26 cellular contexts compared by ENCODE assay signal in the genomic region with DNA sequence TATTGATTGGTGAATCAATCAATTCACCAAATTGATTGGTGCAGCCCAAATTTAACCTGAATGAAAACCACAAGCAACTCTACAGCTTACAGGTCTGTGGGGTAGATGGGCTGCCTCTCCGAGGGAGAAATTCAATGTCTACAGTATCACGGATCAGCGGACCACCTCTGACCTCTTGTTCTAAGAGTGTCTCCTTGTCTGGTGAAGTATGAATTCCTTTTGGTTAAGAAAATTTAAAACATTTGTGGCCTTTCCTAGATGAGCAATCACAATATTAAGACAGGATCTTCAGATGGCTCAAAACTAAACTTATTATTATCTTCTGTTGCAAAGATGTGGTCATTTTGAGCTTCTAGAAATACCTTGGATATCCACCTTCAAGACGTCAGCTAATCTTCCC.
"Had no signal": no experiment of that assay in that cellular context is flagged by ENCODE, and none has a peak within 500 bp of the region (broad histone marks: within the 10 kb centered on the region; RNA-seq: fewer than 3 reads in every experiment).

No MANE protein-coding gene starts in this region.

- H3K4me3 ChIP-seq: colonic mucosa, esophagus squamous epithelium had no signal

- DNase-seq: activated B cell treated with CpG ODN at 0.5 μM for 24 hours; activated CD4-positive, alpha-beta T cell treated with anti-CD3 and anti-CD28 coated beads for 48 hours; activated CD4-positive, alpha-beta T cell treated with anti-CD3 and anti-CD28 coated beads, Interleukin-2, amount 50 U/mL, for 1 hour; activated CD4-positive, alpha-beta T cell treated with anti-CD3 and anti-CD28 coated beads, Interleukin-2, amount 50 U/mL, for 48 hours; activated CD8-positive, alpha-beta memory T cell treated with anti-CD3 and anti-CD28 coated beads for 24 hours; activated CD8-positive, alpha-beta T cell treated with anti-CD3 and anti-CD28 coated beads for 36 hours; activated effector memory CD4-positive, alpha-beta T cell treated with Interleukin-2 at 50 U/mL for 16 hours; activated gamma-delta T cell treated with Interleukin-2 at 50 U/mL for 16 hours; activated naive CD4-positive, alpha-beta T cell treated with anti-CD3 and anti-CD28 coated beads, Interleukin-2, amount 50 U/mL, for 16 hours; activated naive CD4-positive, alpha-beta T cell treated with Interleukin-2 at 50 U/mL for 16 hours; activated T-cell treated with anti-CD3 and anti-CD28 coated beads, Interleukin-2, amount 50 U/mL, for 4 hours; amniotic stem cell; anterior cingulate cortex; caudate nucleus; colonic mucosa; effector CD8-positive, alpha-beta T cell; esophagus squamous epithelium; foreskin fibroblast; glutamatergic neuron; T-helper 1 cell; T-helper 17 cell; T1000; WERI-Rb-1 had no signal

- H3K27me3 ChIP-seq: colonic mucosa, esophagus squamous epithelium had no signal

- H3K4me1 ChIP-seq: colonic mucosa, esophagus squamous epithelium had no signal

- H3K36me3 ChIP-seq: colonic mucosa, esophagus squamous epithelium, WERI-Rb-1 had no signal

- H3K9me3 ChIP-seq: colonic mucosa, esophagus squamous epithelium had no signal

- H3K27ac ChIP-seq: colonic mucosa, epithelial cell of prostate, esophagus squamous epithelium, WERI-Rb-1 had no signal

- ATAC-seq: activated CD4-positive, CD25-positive, alpha-beta regulatory T cell treated with anti-CD3 and anti-CD28 coated beads, Interleukin-2, amount 50 U/mL, for 24 hours; activated CD8-positive, alpha-beta T cell treated with anti-CD3 and anti-CD28 coated beads for 36 hours; activated T-cell treated with anti-CD3 and anti-CD28 coated beads, Interleukin-2, amount 50 U/mL, for 4 hours; activated T-helper 17 cell treated with anti-CD3 and anti-CD28 coated beads, Interleukin-2, amount 50 U/mL, for 72 hours; T-helper 17 cell had no signal
